ENCODE assay signal across 10 cellular contexts in the genomic region with DNA sequence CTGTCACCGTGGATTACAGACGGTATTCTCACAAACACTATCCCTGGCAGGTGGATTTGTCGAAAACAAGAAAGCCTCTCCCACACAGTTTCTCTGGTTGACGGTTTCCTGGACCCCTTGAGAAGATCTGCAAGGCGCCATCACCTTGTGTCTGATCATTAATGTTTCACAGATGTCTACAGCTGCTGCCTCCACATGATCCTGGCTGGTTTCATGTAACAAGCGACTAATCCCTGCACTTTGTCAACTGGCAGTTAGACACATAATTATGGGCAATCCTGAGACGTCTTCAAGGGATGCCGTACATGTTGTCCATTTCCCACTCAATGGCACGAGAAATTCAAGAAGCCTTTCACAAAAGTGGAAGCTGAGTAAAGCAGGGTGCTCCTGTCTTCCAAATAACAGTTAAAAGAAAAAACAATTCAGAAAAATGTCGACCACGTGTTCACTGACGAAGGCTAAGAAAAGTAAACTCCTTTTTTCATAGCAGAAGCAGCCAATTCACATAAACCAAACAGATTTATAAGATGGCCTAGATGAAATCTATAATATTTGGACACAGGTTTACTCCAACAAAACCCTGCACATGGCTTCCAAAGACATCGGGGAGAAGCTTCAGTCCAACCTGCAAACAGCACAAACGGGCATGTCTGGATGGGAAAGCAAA. TPM values are rescaled to one million over a fixed set of nuclear protein-coding genes. Genes with fewer than 3 reads are reported as not detected.
A peak's percentile ranks its signal among the peaks of the same experiment; 100 is the strongest.
DNase-seq lines count a peak whose midpoint lies in the region; ATAC-seq and TF ChIP-seq lines count a peak whose summit lies in the region.
"Had no signal": no experiment of that assay in that cellular context is flagged by ENCODE, and none has a peak within 500 bp of the region (broad histone marks: within the 10 kb centered on the region; RNA-seq: fewer than 3 reads in every experiment).

No MANE protein-coding gene starts in this region.

- ATAC-seq in foreskin keratinocyte = no peak

- no peaks in the 10 kb centered on the region for H3K36me3 ChIP-seq in WERI-Rb-1

- H3K4me3 Mint-ChIP-seq in activated T-cell treated with anti-CD3 and anti-CD28 coated beads, Interleukin-2, amount 50 U/mL, for 24 hours = peak overlapping the region; percentile 3

- TF ChIP-seq CTCF in WERI-Rb-1 (IDR thresholded peaks at IDR 0.05; ENCODE audit: low read depth, low read length) = no peak
- TF ChIP-seq CTCF in foreskin keratinocyte (conservative IDR thresholded peaks at IDR 0.05) = no peak

- H3K27ac ChIP-seq in WERI-Rb-1 (peak overlapping the region; percentile 41; the same call in 1 of the 2 replicates), temporal lobe (ENCODE audit: low read depth, low read length) (peak overlapping the region; percentile 2), foreskin keratinocyte (no peak overlapping the region)

- H3K27ac Mint-ChIP-seq in activated T-cell treated with anti-CD3 and anti-CD28 coated beads, Interleukin-2, amount 50 U/mL, for 24 hours = peak overlapping the region; percentile 73

- peaks cover 86% of the 10 kb centered on the region for H3K4me1 Mint-ChIP-seq in activated T-cell treated with anti-CD3 and anti-CD28 coated beads, Interleukin-2, amount 50 U/mL, for 24 hours (ENCODE audit: low read depth)

- H3K4me3 ChIP-seq in WERI-Rb-1 (ENCODE audit: low read depth, low read length) = no peak overlapping the region

- H3K9me3 ChIP-seq in WERI-Rb-1 (ENCODE audit: severe bottlenecking) = no peaks in the 10 kb centered on the region

- H3K4me1 ChIP-seq in foreskin keratinocyte = peaks cover 18% of the 10 kb centered on the region

- peaks cover 68% of the 10 kb centered on the region for H3K36me3 Mint-ChIP-seq in activated T-cell treated with anti-CD3 and anti-CD28 coated beads, Interleukin-2, amount 50 U/mL, for 24 hours (ENCODE audit: low read depth)

- no peaks in the 10 kb centered on the region for H3K9me3 Mint-ChIP-seq in activated T-cell treated with anti-CD3 and anti-CD28 coated beads, Interleukin-2, amount 50 U/mL, for 24 hours

- H3K27me3 Mint-ChIP-seq in activated T-cell treated with anti-CD3 and anti-CD28 coated beads, Interleukin-2, amount 50 U/mL, for 24 hours = no peaks in the 10 kb centered on the region

- no peaks in the 10 kb centered on the region for H3K27me3 ChIP-seq in WERI-Rb-1 (ENCODE audit: insufficient read depth, low read depth, severe bottlenecking)
- no peaks in the 10 kb centered on the region for H3K27me3 ChIP-seq in foreskin keratinocyte

- no peak for DNase-seq in activated T-cell treated with anti-CD3 and anti-CD28 coated beads, Interleukin-2, amount 50 U/mL, for 24 hours
- no peak for DNase-seq in activated T-cell treated with anti-CD3 and anti-CD28 coated beads, Interleukin-2, amount 50 U/mL, for 1 hour
- DNase-seq in WERI-Rb-1 (peak; percentile 49), left kidney (ENCODE audit: low read depth, low spot score) (peak; percentile 83), NCI-H146 treated with DMSO at 0.1 percent for 48 hours (lab: John Stamatoyannopoulos, UW; ENCODE audit: unreplicated experiment) (no peak), anterior cingulate cortex (lab: John Stamatoyannopoulos, UW) (no peak), foreskin keratinocyte (no peak)
- DNase-seq: midbrain, NCI-H1436 had no signal

RNA-seq across cellular contexts. Expression of a gene that starts 52.3 kb away (rescaled TPM):
- 40.3 TPM for total RNA-seq in temporal lobe
- total RNA-seq in foreskin keratinocyte = 181 and 196 TPM in 2 replicates
- polyA plus RNA-seq in foreskin keratinocyte = 285 and 303 TPM in 2 replicates

Comparison
In these comparisons a context has a peak if more than half of its experiments do, and no peak if none do; other contexts are left out.
1. DNase-seq: peak in WERI-Rb-1 (single experiment) and left kidney (single experiment); none in activated T-cell treated with anti-CD3 and anti-CD28 coated beads, Interleukin-2, amount 50 U/mL, for 24 hours (single experiment), activated T-cell treated with anti-CD3 and anti-CD28 coated beads, Interleukin-2, amount 50 U/mL, for 1 hour (single experiment), NCI-H146 treated with DMSO at 0.1 percent for 48 hours (single experiment), anterior cingulate cortex (0 of 58) and foreskin keratinocyte (0 of 2).